8 cellular contexts compared by ENCODE assay signal in genomic region chr1:28886731-28887417, GRCh38. TPM values are rescaled to one million over a fixed set of nuclear protein-coding genes. Genes with fewer than 3 reads are reported as not detected.
A peak's percentile ranks its signal among the peaks of the same experiment; 100 is the strongest.
DNase-seq lines count a peak whose midpoint lies in the region; ATAC-seq, FAIRE-seq and TF ChIP-seq lines count a peak whose summit lies in the region.

No MANE protein-coding gene starts in this region.

- DNase-seq in GM13977 (ENCODE audit: low spot score) (peak; percentile 98), NCI-H2227 treated with DMSO at 0.1 percent for 48 hours (lab: John Stamatoyannopoulos, UW) (peak; percentile 44), cerebellar cortex (ENCODE audit: low spot score) (peak; percentile 82), kidney (peak; percentile 94)
- DNase-seq in activated CD4-positive, CD25-positive, alpha-beta regulatory T cell treated with anti-CD3 and anti-CD28 coated beads, Interleukin-2, amount 50 U/mL, for 72 hours, result peak; percentile 95
- DNase-seq in stimulated activated CD4-positive, alpha-beta T cell treated with anti-CD3 and anti-CD28 coated beads, Interleukin-15, amount 100 ng/mL, for 24 hours, result peak; percentile 94

- H3K36me3 ChIP-seq in kidney (ENCODE audit: control insufficient read depth in 1 of 2, insufficient read depth in 2 of 2, low read length in 2 of 2), result no peaks in the 10 kb centered on the region

- peak overlapping the region; percentile 61 to 87 for H3K9ac ChIP-seq in kidney (ENCODE audit: low read length in 2 of 2)

- no peak for FAIRE-seq in kidney (lab: Jason Lieb, UNC)

- no peaks in the 10 kb centered on the region for H3K9me3 ChIP-seq in kidney (ENCODE audit: control insufficient read depth in 1 of 2, low read length in 2 of 2)

- peak overlapping the region; percentile 82 to 84 for H3K27ac ChIP-seq in kidney (ENCODE audit: low read depth in 2 of 2, low read length in 2 of 2)

- intact Hi-C loops in kidney (cut with DNase I), result no loop called here

- in situ Hi-C loops in GM13977 (cut with MboI; ENCODE audit: low pct_unique_long_range_greater_than_20kb, low sequenced_read_pairs, unreplicated experiment), result loop anchor here (10.0 kb wide), 1 partner anchor 308 kb away; no protein-coding TSS in a partner anchor

- H3K4me1 ChIP-seq in kidney (ENCODE audit: control insufficient read depth in 1 of 2, insufficient read depth in 1 of 2, low read depth in 1 of 2, low read length in 2 of 2), result peaks cover 6 to 14% of the 10 kb centered on the region in 2 donors

- TF ChIP-seq CTCF in GM13977 (IDR thresholded peaks at IDR 0.05; ENCODE audit: extremely low read depth, insufficient read depth, missing control alignments) (no peak), kidney (IDR thresholded peaks at IDR 0.05; ENCODE audit: borderline replicate concordance, extremely low read depth, insufficient read depth) (no peak)

- peak overlapping the region; percentile 58 to 90 for H3K4me3 ChIP-seq in kidney (ENCODE audit: low read length in 2 of 2)

- peak; percentile 49 for ATAC-seq in HG03039 (IDR thresholded peaks at IDR 0.05; ENCODE audit: unreplicated experiment)
- no peak for ATAC-seq in GM18873 (IDR thresholded peaks at IDR 0.05; ENCODE audit: low FRiP score, unreplicated experiment)

RNA-seq across cellular contexts. Expression of gene EPB41, which starts 27.5 kb away (rescaled TPM):
- 38.8 TPM for total RNA-seq in kidney
- polyA plus RNA-seq in kidney (ENCODE audit: insufficient read depth, low read depth, low replicate concordance), result 9.9 TPM

Comparison
In these comparisons a context has a peak if more than half of its experiments do, and no peak if none do; other contexts are left out.
1. DNase-seq: peak in every context shown above with its lines; median percentile 98 in GM13977; 95 in activated CD4-positive, CD25-positive, alpha-beta regulatory T cell treated with anti-CD3 and anti-CD28 coated beads, Interleukin-2, amount 50 U/mL, for 72 hours; 94 in kidney; 94 in stimulated activated CD4-positive, alpha-beta T cell treated with anti-CD3 and anti-CD28 coated beads, Interleukin-15, amount 100 ng/mL, for 24 hours; 82 in cerebellar cortex; 44 in NCI-H2227 treated with DMSO at 0.1 percent for 48 hours.